9 cellular contexts compared by ENCODE assay signal in genomic region chr3:71131385-71131871, GRCh38.
DNase-seq lines count a peak whose midpoint lies in the region; ATAC-seq and TF ChIP-seq lines count a peak whose summit lies in the region.
"Had no signal": no experiment of that assay in that cellular context is flagged by ENCODE, and none has a peak within 500 bp of the region (broad histone marks: within the 10 kb centered on the region; RNA-seq: fewer than 3 reads in every experiment).

No MANE protein-coding gene starts in this region.

- H3K27me3 ChIP-seq in heart right ventricle (no peaks in the 10 kb centered on the region), uterus (no peaks in the 10 kb centered on the region), GM23248 (replicated peaks; ENCODE audit: insufficient read depth) (no peaks in the 10 kb centered on the region)

- TF ChIP-seq CTCF in heart right ventricle (IDR thresholded peaks at IDR 0.05) (no peak), brain (conservative IDR thresholded peaks at IDR 0.05) (no peak), uterus (IDR thresholded peaks at IDR 0.05) (no peak)

- WGBS in heart right ventricle, 2 donors: 36 to 54% methylated on average over 5 of the region's 5 CpGs
- WGBS in GM23248 (ENCODE audit: low coverage in 1 of 2, low lambda C conversion rate in 2 of 2, missing lambda C conversion rate in 2 of 2), 2 experiments: 43 to 50% methylated on average over 5 of the region's 5 CpGs

- H4K20me1 ChIP-seq in GM23248 (ENCODE audit: insufficient read depth): no peaks in the 10 kb centered on the region

- no peaks in the 10 kb centered on the region for H3K79me2 ChIP-seq in GM23248 (ENCODE audit: insufficient read depth)

- DNase-seq in heart right ventricle (no peak), left cardiac atrium (no peak), uterus (no peak), GM23248 (no peak)
- DNase-seq in naive thymus-derived CD8-positive, alpha-beta T cell: peak in 4 of 10 donors; percentile 18 to 30 (median 24)
- no peak for DNase-seq in effector CD8-positive, alpha-beta T cell (lab: John Stamatoyannopoulos, UW)
- DNase-seq: stimulated activated CD4-positive, alpha-beta T cell treated with anti-CD3 and anti-CD28 coated beads, Interleukin-2, amount 100 ng/mL, for 48 hours had no signal

- no peak for TF ChIP-seq POLR2A in uterus (IDR thresholded peaks at IDR 0.05)

- H3K9me3 ChIP-seq in heart right ventricle: no peaks in the 10 kb centered on the region
- no peaks in the 10 kb centered on the region for H3K9me3 ChIP-seq in uterus
- H3K9me3 ChIP-seq in GM23248 (ENCODE audit: low read depth): no peaks in the 10 kb centered on the region

- H3K4me3 ChIP-seq in heart right ventricle: peak overlapping the region in 9 of 10 donors; percentile 33 to 65 (median 60)
- no peak overlapping the region for H3K4me3 ChIP-seq in uterus
- no peak overlapping the region for H3K4me3 ChIP-seq in GM23248

- peak overlapping the region in 4 of 5 experiments; percentile 54 to 82 (median 78) for H3K4me3 Mint-ChIP-seq in brain
- H3K4me3 Mint-ChIP-seq in naive thymus-derived CD8-positive, alpha-beta T cell: peak overlapping the region; percentile 86 to 99 (median 93)

- peaks cover 97% of the 10 kb centered on the region for H3K4me1 Mint-ChIP-seq in brain
- H3K4me1 Mint-ChIP-seq in naive thymus-derived CD8-positive, alpha-beta T cell: peaks cover 43 to 91% (median 86%) of the 10 kb centered on the region in 4 donors

- H3K4me1 ChIP-seq in heart right ventricle (peaks cover 10 to 82% (median 62%) of the 10 kb centered on the region in 9 donors), uterus (no peaks in the 10 kb centered on the region), GM23248 (ENCODE audit: insufficient read depth) (0 out of 2 replicates have a peak, but pooled peaks cover 8% of the 10 kb centered on the region)

- no peak overlapping the region for H3K9ac ChIP-seq in GM23248

- H3K27ac ChIP-seq in heart right ventricle: peak overlapping the region; percentile 74 to 94 (median 87)
- H3K27ac ChIP-seq in uterus: peak overlapping the region; percentile 78 to 96
- no peak overlapping the region for H3K27ac ChIP-seq in GM23248

- H3K9me3 Mint-ChIP-seq in brain: no peaks in the 10 kb centered on the region
- no peaks in the 10 kb centered on the region for H3K9me3 Mint-ChIP-seq in naive thymus-derived CD8-positive, alpha-beta T cell

- in situ Hi-C loops in GM23248 (cut with MboI): no loop called here

- H3K27ac Mint-ChIP-seq in brain: peak overlapping the region in 3 of 5 experiments; percentile 38 to 96 (median 92)
- H3K27ac Mint-ChIP-seq in naive thymus-derived CD8-positive, alpha-beta T cell: peak overlapping the region; percentile 92 to 98 (median 96)

- H3K36me3 ChIP-seq in heart right ventricle (no peaks in the 10 kb centered on the region), uterus (no peaks in the 10 kb centered on the region), GM23248 (ENCODE audit: low read depth) (no peaks in the 10 kb centered on the region)

- no peaks in the 10 kb centered on the region for H3K9me2 ChIP-seq in GM23248 (ENCODE audit: insufficient read depth)

- no peaks in the 10 kb centered on the region for H3K27me3 Mint-ChIP-seq in brain
- H3K27me3 Mint-ChIP-seq in naive thymus-derived CD8-positive, alpha-beta T cell: no peaks in the 10 kb centered on the region

- POLR2A ChIA-PET in naive thymus-derived CD8-positive, alpha-beta T cell (lab: Charles Lee): interaction anchor here (0.6 to 2.4 kb wide), 30 partner anchors 12 to 1216 kb away, joined by 3 to 12 read pairs (median 4); partner anchors contain the start of gene FOXP1

- ATAC-seq in heart right ventricle (no peak), left cardiac atrium (no peak), GM18861 (IDR thresholded peaks at IDR 0.05; ENCODE audit: unreplicated experiment) (no peak)
- no peak for ATAC-seq in naive thymus-derived CD8-positive, alpha-beta T cell

- no peaks in the 10 kb centered on the region for H3F3A ChIP-seq in GM23248 (ENCODE audit: insufficient read depth)

- H2AFZ ChIP-seq in GM23248: no peak overlapping the region

- intact Hi-C loops in heart right ventricle (cut with DNase I) (loop anchor here in 8 of 10 donors (2.0 to 10.0 kb wide), 11 partner anchors 67 to 453 kb away; partner anchors contain the start of gene FOXP1 (in 3 of the 8)), left cardiac atrium (cut with DNase I) (loop anchor here in 1 of 2 donors (10.0 kb wide), 1 partner anchor 73 kb away; no protein-coding TSS in a partner anchor), uterus (cut with DNase I; ENCODE audit: low total_unique reads) (no loop called here)

- H3K4me2 ChIP-seq in GM23248 (ENCODE audit: unreplicated experiment): no peak overlapping the region

- no peaks in the 10 kb centered on the region for H3K36me3 Mint-ChIP-seq in brain
- H3K36me3 Mint-ChIP-seq in naive thymus-derived CD8-positive, alpha-beta T cell: peaks cover 0 to 21% (median 2%) of the 10 kb centered on the region in 3 donors

Comparison
In these comparisons a context has a peak if more than half of its experiments do, and no peak if none do; other contexts are left out.
1. H3K4me3 ChIP-seq: peak in heart right ventricle (9 of 10); none in uterus (0 of 2) and GM23248 (single experiment).